In the genomic region with DNA sequence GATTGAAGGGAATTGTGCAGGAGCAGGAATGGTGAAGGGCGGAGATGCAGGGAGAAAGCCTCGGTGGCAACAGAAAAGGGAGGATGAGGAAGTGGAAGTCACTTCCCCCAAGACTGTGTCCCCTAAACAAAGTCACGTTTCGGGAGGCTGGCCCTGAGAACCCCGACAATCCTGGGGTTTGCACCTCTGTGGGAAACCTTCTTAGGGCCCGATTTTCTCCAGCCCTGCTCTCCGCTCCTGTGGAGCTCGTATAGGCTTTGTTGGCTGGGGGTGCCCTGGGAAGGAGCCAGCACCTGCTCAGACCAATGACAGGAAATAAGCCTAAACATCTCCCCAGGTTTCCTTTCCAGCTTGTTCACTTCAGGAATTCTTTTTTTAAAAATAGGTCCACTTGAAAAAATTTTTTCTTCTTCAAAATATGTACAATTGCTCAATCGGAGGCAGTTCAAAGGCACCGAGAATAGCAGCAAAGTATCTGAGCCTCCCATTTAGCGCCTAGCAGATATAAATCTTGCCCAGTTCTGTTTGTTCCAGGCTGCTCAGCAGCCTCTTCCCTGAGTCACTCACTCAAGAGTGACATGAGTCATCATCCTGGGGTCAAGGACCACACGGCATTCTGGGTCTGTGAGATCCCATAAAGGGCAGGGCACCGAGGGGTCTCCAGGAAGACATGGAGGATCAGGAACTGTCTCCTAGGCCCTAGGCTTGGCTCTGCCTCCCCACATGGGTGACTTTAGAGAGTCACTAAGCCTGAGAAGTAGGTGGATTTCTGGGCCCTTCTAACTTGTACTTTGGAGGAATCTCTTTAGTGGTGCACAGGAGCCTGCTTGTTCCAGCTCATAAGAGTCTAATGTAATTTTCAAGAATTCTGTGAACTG, we compare ENCODE assay signal across 9 cellular contexts. TPM values are rescaled to one million over a fixed set of nuclear protein-coding genes. Genes with fewer than 3 reads are reported as not detected.
A peak's percentile ranks its signal among the peaks of the same experiment; 100 is the strongest.
DNase-seq lines count a peak whose midpoint lies in the region; ATAC-seq and TF ChIP-seq lines count a peak whose summit lies in the region.
"Had no signal": no experiment of that assay in that cellular context is flagged by ENCODE, and none has a peak within 500 bp of the region (broad histone marks: within the 10 kb centered on the region; RNA-seq: fewer than 3 reads in every experiment).

No MANE protein-coding gene starts in this region.

- H3K4me1 ChIP-seq in OCI-LY3 (ENCODE audit: low read length) (peaks cover 16% of the 10 kb centered on the region), parathyroid adenoma (no peaks in the 10 kb centered on the region)

- H3K79me2 ChIP-seq in OCI-LY3 (ENCODE audit: low read length) (no peaks in the 10 kb centered on the region), parathyroid adenoma (no peaks in the 10 kb centered on the region)

- ATAC-seq in esophagus mucosa (peak; percentile 62), GM19397 (IDR thresholded peaks at IDR 0.05; ENCODE audit: unreplicated experiment) (no peak), HG03354 (IDR thresholded peaks at IDR 0.05; ENCODE audit: poor library complexity, severe bottlenecking, unreplicated experiment) (no peak)
- no peak for ATAC-seq in CD4-positive, alpha-beta T cell (ENCODE audit: poor library complexity)

- TF ChIP-seq CTCF in OCI-LY3 (IDR thresholded peaks at IDR 0.05; ENCODE audit: low read depth, low read length) = no peak
- TF ChIP-seq CTCF in parathyroid adenoma (IDR thresholded peaks at IDR 0.05) = no peak
- no peak for TF ChIP-seq CTCF in glutamatergic neuron (IDR thresholded peaks at IDR 0.05; ENCODE audit: partially characterized antibody, unreplicated experiment)
- no peak for TF ChIP-seq CTCF in CD4-positive, alpha-beta T cell (IDR thresholded peaks at IDR 0.05)

- intact Hi-C loops in CD4-positive, alpha-beta T cell (cut with DNase I, micrococcal nuclease) = no loop called here

- peaks cover 1% of the 10 kb centered on the region for H3K9me3 Mint-ChIP-seq in glutamatergic neuron (ENCODE audit: unreplicated experiment)
- no peaks in the 10 kb centered on the region for H3K9me3 Mint-ChIP-seq in CD4-positive, alpha-beta T cell
- H3K9me3 Mint-ChIP-seq: IgD-negative memory B cell had no signal

- H3K27ac ChIP-seq in OCI-LY3 (ENCODE audit: low read length) = no peak overlapping the region
- peak overlapping the region; percentile 65 for H3K27ac ChIP-seq in parathyroid adenoma
- no peak overlapping the region for H3K27ac ChIP-seq in CD4-positive, alpha-beta T cell (ENCODE audit: low read depth, low read length)

- H3K9me3 ChIP-seq in OCI-LY3 (ENCODE audit: insufficient read depth, low read length) = no peaks in the 10 kb centered on the region
- no peaks in the 10 kb centered on the region for H3K9me3 ChIP-seq in parathyroid adenoma (ENCODE audit: control insufficient read depth, low read length)
- H3K9me3 ChIP-seq in CD4-positive, alpha-beta T cell (ENCODE audit: control insufficient read depth, low read length) = no peaks in the 10 kb centered on the region

- CTCF ChIA-PET in CD4-positive, alpha-beta T cell (lab: Charles Lee) = no interaction called here

- no peaks in the 10 kb centered on the region for H3K27me3 ChIP-seq in OCI-LY3 (ENCODE audit: low read depth, low read length)
- H3K27me3 ChIP-seq in parathyroid adenoma (ENCODE audit: control insufficient read depth, insufficient read depth, low read length) = no peaks in the 10 kb centered on the region
- no peaks in the 10 kb centered on the region for H3K27me3 ChIP-seq in CD4-positive, alpha-beta T cell (ENCODE audit: control insufficient read depth, insufficient read depth, low read length)

- H3K4me2 ChIP-seq in OCI-LY3 (ENCODE audit: low read length) (0 out of 2 replicates have a peak overlapping the region, but pooled peaks have one; percentile 18), parathyroid adenoma (ENCODE audit: low read length) (no peak overlapping the region)

- H3K4me3 ChIP-seq in OCI-LY3 (ENCODE audit: low read length) (no peak overlapping the region), parathyroid adenoma (ENCODE audit: low read depth, low read length) (no peak overlapping the region)

- DNase-seq in EH (ENCODE audit: low read depth) (peak; percentile 99), glutamatergic neuron (no peak)
- no peak for DNase-seq in CD4-positive, alpha-beta T cell

- H3K36me3 ChIP-seq in OCI-LY3 (replicated peaks; ENCODE audit: low read depth, low read length) (no peaks in the 10 kb centered on the region), parathyroid adenoma (ENCODE audit: control insufficient read depth, insufficient read depth, low read length) (no peaks in the 10 kb centered on the region)

- no peaks in the 10 kb centered on the region for H3K36me3 Mint-ChIP-seq in glutamatergic neuron (ENCODE audit: unreplicated experiment)
- H3K36me3 Mint-ChIP-seq in CD4-positive, alpha-beta T cell (ENCODE audit: low read depth) = no peaks in the 10 kb centered on the region

- POLR2A ChIA-PET in CD4-positive, alpha-beta T cell (lab: Charles Lee) = no interaction called here

- H3K9ac ChIP-seq in OCI-LY3 (ENCODE audit: low read length) = no peak overlapping the region
- no peak overlapping the region for H3K9ac ChIP-seq in parathyroid adenoma

- no peak overlapping the region for H3K4me3 Mint-ChIP-seq in glutamatergic neuron (ENCODE audit: unreplicated experiment)
- no peak overlapping the region for H3K4me3 Mint-ChIP-seq in CD4-positive, alpha-beta T cell

- H2AFZ ChIP-seq in OCI-LY3 (ENCODE audit: low read depth, low read length) (peak overlapping the region; percentile 54; the same call in 1 of the 2 replicates), parathyroid adenoma (peak overlapping the region; percentile 57)

- H3K27ac Mint-ChIP-seq in glutamatergic neuron (ENCODE audit: unreplicated experiment) = no peak overlapping the region
- no peak overlapping the region for H3K27ac Mint-ChIP-seq in CD4-positive, alpha-beta T cell
- H3K27ac Mint-ChIP-seq: IgD-negative memory B cell had no signal

- H3K27me3 Mint-ChIP-seq in glutamatergic neuron (ENCODE audit: unreplicated experiment) = peaks cover 2% of the 10 kb centered on the region
- H3K27me3 Mint-ChIP-seq in CD4-positive, alpha-beta T cell = no peaks in the 10 kb centered on the region
- H3K27me3 Mint-ChIP-seq: IgD-negative memory B cell had no signal

- H3K4me1 Mint-ChIP-seq in glutamatergic neuron (ENCODE audit: low read depth, unreplicated experiment) = peaks cover 4% of the 10 kb centered on the region
- no peaks in the 10 kb centered on the region for H3K4me1 Mint-ChIP-seq in CD4-positive, alpha-beta T cell (ENCODE audit: low read depth)

- no peaks in the 10 kb centered on the region for H4K20me1 ChIP-seq in OCI-LY3 (ENCODE audit: insufficient read depth, low read length)

RNA-seq across cellular contexts. Expression of gene IRAG1, which starts 34.0 kb away (rescaled TPM):
- 3.2 TPM for total RNA-seq in esophagus mucosa
- 4.2 TPM for total RNA-seq in glutamatergic neuron (ENCODE audit: unreplicated experiment)
- not detected for total RNA-seq in CD4-positive, alpha-beta T cell
